Comparison of ENCODE assay signal across 8 cellular contexts in the genomic region with DNA sequence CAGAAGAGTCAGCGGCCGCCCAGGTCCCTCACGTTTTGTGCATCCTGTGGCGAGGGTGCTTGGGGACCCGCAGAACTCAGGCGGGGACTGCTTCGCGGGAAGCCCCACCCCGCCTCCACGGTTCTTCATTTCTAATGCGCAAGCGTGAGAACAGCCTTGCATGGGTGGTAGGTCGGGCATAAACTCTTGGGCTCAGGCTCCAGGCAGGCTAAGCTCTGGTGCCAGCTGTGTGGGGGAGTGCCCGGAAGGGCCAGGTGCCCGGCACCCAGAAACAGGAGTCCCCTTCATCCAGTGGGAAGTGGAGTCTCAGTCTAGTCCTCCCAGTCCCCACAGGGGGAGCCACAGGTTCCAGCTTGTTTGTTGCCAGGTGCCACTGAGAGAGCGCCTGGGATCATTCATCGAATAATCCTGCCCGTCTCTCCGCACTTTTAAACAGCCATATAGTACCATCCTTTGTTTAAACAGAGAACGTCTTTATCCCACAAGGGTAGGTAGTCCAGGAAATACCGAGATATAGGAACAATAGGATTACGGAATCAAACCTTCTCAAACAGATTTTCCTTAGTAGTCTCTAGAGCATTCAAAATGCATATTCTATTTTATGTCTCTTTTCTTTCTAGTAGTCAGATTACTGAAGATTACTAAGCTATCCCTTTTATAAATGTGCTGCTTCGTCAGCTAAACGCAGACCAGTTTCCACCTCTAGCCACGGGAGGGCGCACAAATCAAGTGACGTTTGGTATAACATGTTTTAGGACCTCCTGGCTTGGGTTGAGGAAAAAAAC. TPM values are rescaled to one million over a fixed set of nuclear protein-coding genes. Genes with fewer than 3 reads are reported as not detected.
DNase-seq lines count a peak whose midpoint lies in the region; ATAC-seq and TF ChIP-seq lines count a peak whose summit lies in the region.

No MANE protein-coding gene starts in this region.

- H3K36me3 Mint-ChIP-seq in activated T-helper 1 cell treated with anti-CD3 and anti-CD28 coated beads, Interleukin-12 subunit alpha, Interleukin-12 subunit beta, Interleukin-2, Interleukin-4 antibody, amounts not matched to agents 30 ng/mL and 10 ng/mL and 1 ng/mL, durations not matched to agents 14 hours and 24 hours and 36 hours (ENCODE audit: low read depth), result no peaks in the 10 kb centered on the region

- peaks cover 6% of the 10 kb centered on the region for H3K4me1 Mint-ChIP-seq in activated T-helper 1 cell treated with anti-CD3 and anti-CD28 coated beads, Interleukin-12 subunit alpha, Interleukin-12 subunit beta, Interleukin-2, Interleukin-4 antibody, amounts not matched to agents 30 ng/mL and 10 ng/mL and 1 ng/mL, durations not matched to agents 14 hours and 24 hours and 36 hours (ENCODE audit: low read depth)

- peak; percentile 80 for TF ChIP-seq CTCF in Panc1 (IDR thresholded peaks at IDR 0.05)
- TF ChIP-seq CTCF in esophagus muscularis mucosa (IDR thresholded peaks at IDR 0.05), result peak; percentile 55 to 60 (median 60)

- 19% methylated on average over 26 of the region's 27 CpGs for WGBS in esophagus muscularis mucosa

- intact Hi-C loops in Panc1 (cut with micrococcal nuclease; ENCODE audit: unreplicated experiment), result loop anchor here (2.0 kb wide), 1 partner anchor 164 kb away; no protein-coding TSS in a partner anchor
- intact Hi-C loops in activated T-helper 1 cell treated with anti-CD3 and anti-CD28 coated beads, Interleukin-12 subunit alpha, Interleukin-12 subunit beta, Interleukin-2, Interleukin-4 antibody, amounts not matched to agents 30 ng/mL and 10 ng/mL and 1 ng/mL, durations not matched to agents 14 hours and 24 hours and 36 hours (cut with micrococcal nuclease), result loop anchor here (1.0 kb wide), 3 partner anchors 9 to 163 kb away; partner anchors contain the start of gene RBBP7
- intact Hi-C loops in esophagus muscularis mucosa (cut with DNase I), result loop anchor here (5.0 kb wide), 1 partner anchor 164 kb away; no protein-coding TSS in a partner anchor

- H3K9me3 Mint-ChIP-seq in activated T-helper 1 cell treated with anti-CD3 and anti-CD28 coated beads, Interleukin-12 subunit alpha, Interleukin-12 subunit beta, Interleukin-2, Interleukin-4 antibody, amounts not matched to agents 30 ng/mL and 10 ng/mL and 1 ng/mL, durations not matched to agents 14 hours and 24 hours and 36 hours, result no peaks in the 10 kb centered on the region

- TF ChIP-seq POLR2A in esophagus muscularis mucosa (IDR thresholded peaks at IDR 0.05; ENCODE audit: low read depth), result no peak

- CTCF ChIA-PET in Panc1 (lab: Charles Lee), result interaction anchor here (0.6 to 1.9 kb wide), 4 partner anchors 55 to 1483 kb away, joined by 3 to 23 read pairs (median 4); no protein-coding TSS in a partner anchor

- peaks cover 18% of the 10 kb centered on the region for H3K27me3 Mint-ChIP-seq in activated T-helper 1 cell treated with anti-CD3 and anti-CD28 coated beads, Interleukin-12 subunit alpha, Interleukin-12 subunit beta, Interleukin-2, Interleukin-4 antibody, amounts not matched to agents 30 ng/mL and 10 ng/mL and 1 ng/mL, durations not matched to agents 14 hours and 24 hours and 36 hours (ENCODE audit: insufficient read depth)

- H3K27me3 ChIP-seq in Panc1 (ENCODE audit: control insufficient read depth, insufficient read depth, low read length) (no peaks in the 10 kb centered on the region), esophagus muscularis mucosa (peaks cover 0 to 9% (median 0%) of the 10 kb centered on the region in 4 donors)

- H3K9me3 ChIP-seq in Panc1 (ENCODE audit: control insufficient read depth, insufficient read depth, low read depth, low read length) (no peaks in the 10 kb centered on the region), esophagus muscularis mucosa (no peaks in the 10 kb centered on the region)

- no peak for TF ChIP-seq EP300 in esophagus muscularis mucosa (IDR thresholded peaks at IDR 0.05)

- no peak overlapping the region for H3K27ac Mint-ChIP-seq in activated T-helper 1 cell treated with anti-CD3 and anti-CD28 coated beads, Interleukin-12 subunit alpha, Interleukin-12 subunit beta, Interleukin-2, Interleukin-4 antibody, amounts not matched to agents 30 ng/mL and 10 ng/mL and 1 ng/mL, durations not matched to agents 14 hours and 24 hours and 36 hours

- H3K36me3 ChIP-seq in Panc1 (ENCODE audit: control insufficient read depth, insufficient read depth, low read length) (no peaks in the 10 kb centered on the region), esophagus muscularis mucosa (no peaks in the 10 kb centered on the region)

- BruUV-seq in Panc1 (replicated peaks; lab: Mats Ljungman, UMichigan), result no TSS peak

- POLR2A ChIA-PET in Panc1 (lab: Charles Lee), result no interaction called here

- peak; percentile 53 for DNase-seq in COLO829 (ENCODE audit: low spot score)
- peak; percentile 5 for DNase-seq in KG1 (lab: John Stamatoyannopoulos, UW)
- no peak for DNase-seq in Panc1 (ENCODE audit: low read depth, low spot score)
- DNase-seq in activated T-helper 1 cell treated with anti-CD3 and anti-CD28 coated beads, Interleukin-12 subunit alpha, Interleukin-12 subunit beta, Interleukin-2, Interleukin-4 antibody, amounts not matched to agents 30 ng/mL and 10 ng/mL and 1 ng/mL, durations not matched to agents 14 hours and 24 hours and 36 hours (ENCODE audit: low spot score), result peak; percentile 31
- DNase-seq in esophagus muscularis mucosa (ENCODE audit: extremely low spot score), result no peak
- DNase-seq in myocyte (ENCODE audit: low read depth), result peak; percentile 81
- peak; percentile 53 for DNase-seq in stimulated activated naive CD4-positive, alpha-beta T cell treated with Interleukin-2 at 50 U/mL for 16 hours (lab: John Stamatoyannopoulos, UW)

- no peak overlapping the region for H3K27ac ChIP-seq in Panc1 (ENCODE audit: low read length)
- peak overlapping the region; percentile 68 to 73 (median 70) for H3K27ac ChIP-seq in esophagus muscularis mucosa (replicated peaks in 1 of 4)

- H3K4me1 ChIP-seq in Panc1 (ENCODE audit: control insufficient read depth, insufficient read depth, low read length) (no peaks in the 10 kb centered on the region), esophagus muscularis mucosa (peaks cover 0 to 16% (median 3%) of the 10 kb centered on the region in 4 donors)

- peak; percentile 58 for ATAC-seq in GM21423 (IDR thresholded peaks at IDR 0.05; ENCODE audit: unreplicated experiment)
- ATAC-seq in Panc1, result peak; percentile 89

- H3K4me3 ChIP-seq in Panc1 (ENCODE audit: low read depth in 2 of 2, low read length in 2 of 2) (peak overlapping the region; percentile 39 to 56), esophagus muscularis mucosa (peak overlapping the region; percentile 49 to 61 (median 54))

- H3K4me3 Mint-ChIP-seq in activated T-helper 1 cell treated with anti-CD3 and anti-CD28 coated beads, Interleukin-12 subunit alpha, Interleukin-12 subunit beta, Interleukin-2, Interleukin-4 antibody, amounts not matched to agents 30 ng/mL and 10 ng/mL and 1 ng/mL, durations not matched to agents 14 hours and 24 hours and 36 hours, result peak overlapping the region; percentile 75

- in situ Hi-C loops in Panc1 (cut with HindIII; ENCODE audit: low pct_unique_long_range_greater_than_20kb, low sequenced_read_pairs), result no loop called here

RNA-seq across cellular contexts. Expression of gene RBBP7, which starts 12.7 kb away (rescaled TPM):
- total RNA-seq in Panc1 (2021; ENCODE audit: unreplicated experiment), result 95.8 TPM
- polyA plus RNA-seq in Panc1 (2012; ENCODE audit: insufficient read length), result 86.5 TPM
- 127 and 134 TPM in 2 replicates for total RNA-seq in activated T-helper 1 cell treated with anti-CD3 and anti-CD28 coated beads, Interleukin-12 subunit alpha, Interleukin-12 subunit beta, Interleukin-2, Interleukin-4 antibody, amounts not matched to agents 30 ng/mL and 10 ng/mL and 1 ng/mL, durations not matched to agents 14 hours and 24 hours and 36 hours
- 100 to 1,000 TPM; 105 to 150 (median 125) TPM for total RNA-seq in esophagus muscularis mucosa
- total RNA-seq in myocyte, result 87.1 and 96.9 TPM in 2 replicates
- 56.7 TPM for polyA plus RNA-seq in myocyte (2012)

Comparison
In these comparisons a context has a peak if more than half of its experiments do, and no peak if none do; other contexts are left out.
1. DNase-seq: peak in COLO829 (single experiment), KG1 (single experiment), activated T-helper 1 cell treated with anti-CD3 and anti-CD28 coated beads, Interleukin-12 subunit alpha, Interleukin-12 subunit beta, Interleukin-2, Interleukin-4 antibody, amounts not matched to agents 30 ng/mL and 10 ng/mL and 1 ng/mL, durations not matched to agents 14 hours and 24 hours and 36 hours (single experiment), myocyte (single experiment) and stimulated activated naive CD4-positive, alpha-beta T cell treated with Interleukin-2 at 50 U/mL for 16 hours (single experiment); none in Panc1 (single experiment) and esophagus muscularis mucosa (single experiment).